Comparison of ENCODE assay signal across 8 cellular contexts in the genomic region with DNA sequence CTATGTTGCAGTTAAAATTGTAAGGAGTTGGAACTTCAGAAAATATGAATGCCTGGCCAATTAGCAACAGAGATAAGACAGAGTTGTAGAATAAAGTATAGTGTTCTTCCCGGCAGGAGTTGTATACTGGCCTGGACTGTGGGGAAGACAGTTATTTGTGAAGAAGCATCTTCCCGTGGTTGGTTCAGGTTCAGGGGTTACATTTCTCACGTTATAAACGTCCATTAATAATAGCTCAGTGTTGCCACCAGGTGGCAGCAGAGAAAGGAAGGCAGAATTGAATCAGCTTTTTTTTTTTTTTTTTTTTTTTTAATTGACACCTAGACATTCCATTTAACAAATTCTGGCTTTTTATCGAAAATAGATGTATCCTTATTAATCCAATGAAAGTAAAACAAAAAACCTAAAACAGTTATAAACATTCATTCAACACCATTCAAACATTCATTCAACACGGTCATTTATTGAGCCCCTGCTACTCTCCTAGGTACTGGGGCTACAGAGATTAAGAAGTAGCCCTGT.
DNase-seq lines count a peak whose midpoint lies in the region; ATAC-seq, FAIRE-seq and TF ChIP-seq lines count a peak whose summit lies in the region.

No MANE protein-coding gene starts in this region.

- no peak overlapping the region for H3K27ac Mint-ChIP-seq in activated CD8-positive, alpha-beta memory T cell treated with anti-CD3 and anti-CD28 coated beads, Interleukin-2, amount 10 ng/mL, durations not matched to agents 7 days and 5 days
- no peak overlapping the region for H3K27ac Mint-ChIP-seq in natural killer cell treated with Interleukin-12 subunit alpha and Interleukin-12 subunit beta and Interleukin-15 and Interleukin-18, amount 100 ng/mL, for 72 hours

- peak; percentile 25 for DNase-seq in NCI-H526 treated with DMSO at 0.1 percent for 48 hours (lab: John Stamatoyannopoulos, UW)
- DNase-seq in activated CD8-positive, alpha-beta memory T cell treated with anti-CD3 and anti-CD28 coated beads, Interleukin-2, amount 10 ng/mL, durations not matched to agents 7 days and 5 days = peak; percentile 67
- DNase-seq in epithelial cell of proximal tubule (ENCODE audit: low read depth) = no peak
- peak; percentile 71 for DNase-seq in natural killer cell treated with Interleukin-12 subunit alpha and Interleukin-12 subunit beta and Interleukin-15 and Interleukin-18, amount 100 ng/mL, for 72 hours (ENCODE audit: low spot score)
- peak; percentile 45 to 72 for DNase-seq in tibial nerve (ENCODE audit: low spot score in 2 of 2)

- H3K9me3 ChIP-seq in tibial nerve = no peaks in the 10 kb centered on the region

- H3K4me3 Mint-ChIP-seq in activated CD8-positive, alpha-beta memory T cell treated with anti-CD3 and anti-CD28 coated beads, Interleukin-2, amount 10 ng/mL, durations not matched to agents 7 days and 5 days = no peak overlapping the region
- H3K4me3 Mint-ChIP-seq in natural killer cell treated with Interleukin-12 subunit alpha and Interleukin-12 subunit beta and Interleukin-15 and Interleukin-18, amount 100 ng/mL, for 72 hours = no peak overlapping the region

- CTCF ChIA-PET in activated CD8-positive, alpha-beta memory T cell treated with anti-CD3 and anti-CD28 coated beads, Interleukin-2, amount 10 ng/mL, durations not matched to agents 7 days and 5 days (lab: Charles Lee) = interaction anchor here (0.6 to 4.1 kb wide), 31 partner anchors 9 to 529 kb away, joined by 3 to 44 read pairs (median 5); a partner anchor contains a TSS

- H3K9me3 Mint-ChIP-seq in activated CD8-positive, alpha-beta memory T cell treated with anti-CD3 and anti-CD28 coated beads, Interleukin-2, amount 10 ng/mL, durations not matched to agents 7 days and 5 days (ENCODE audit: low read depth) = no peaks in the 10 kb centered on the region
- H3K9me3 Mint-ChIP-seq in natural killer cell treated with Interleukin-12 subunit alpha and Interleukin-12 subunit beta and Interleukin-15 and Interleukin-18, amount 100 ng/mL, for 72 hours = no peaks in the 10 kb centered on the region

- H3K4me1 Mint-ChIP-seq in activated CD8-positive, alpha-beta memory T cell treated with anti-CD3 and anti-CD28 coated beads, Interleukin-2, amount 10 ng/mL, durations not matched to agents 7 days and 5 days = peaks cover 7% of the 10 kb centered on the region
- H3K4me1 Mint-ChIP-seq in natural killer cell treated with Interleukin-12 subunit alpha and Interleukin-12 subunit beta and Interleukin-15 and Interleukin-18, amount 100 ng/mL, for 72 hours (ENCODE audit: low read depth in 2 of 2) = peaks cover 0 to 3% of the 10 kb centered on the region in 2 donors

- ATAC-seq in activated CD8-positive, alpha-beta memory T cell treated with anti-CD3 and anti-CD28 coated beads, Interleukin-2, amount 10 ng/mL, durations not matched to agents 7 days and 5 days = no peak
- ATAC-seq in natural killer cell treated with Interleukin-12 subunit alpha and Interleukin-12 subunit beta and Interleukin-15 and Interleukin-18, amount 100 ng/mL, for 72 hours = no peak
- no peak for ATAC-seq in HG03196 (IDR thresholded peaks at IDR 0.05; ENCODE audit: unreplicated experiment)

- WGBS in tibial nerve, 2 donors = 21 to 22% methylated on average over 6 of the region's 6 CpGs

- no peaks in the 10 kb centered on the region for H3K36me3 Mint-ChIP-seq in activated CD8-positive, alpha-beta memory T cell treated with anti-CD3 and anti-CD28 coated beads, Interleukin-2, amount 10 ng/mL, durations not matched to agents 7 days and 5 days
- H3K36me3 Mint-ChIP-seq in natural killer cell treated with Interleukin-12 subunit alpha and Interleukin-12 subunit beta and Interleukin-15 and Interleukin-18, amount 100 ng/mL, for 72 hours = no peaks in the 10 kb centered on the region

- no peaks in the 10 kb centered on the region for H3K27me3 ChIP-seq in tibial nerve

- H3K27ac ChIP-seq in tibial nerve = no peak overlapping the region

- TF ChIP-seq CTCF in GM12875 (IDR thresholded peaks at IDR 0.05; ENCODE audit: borderline replicate concordance, insufficient read depth, low read depth, low read length) = peak; percentile 39; the same call in 1 of the 2 replicates
- TF ChIP-seq CTCF in epithelial cell of proximal tubule (conservative IDR thresholded peaks at IDR 0.05; ENCODE audit: low read depth, low read length) = peak; percentile 77
- peak; percentile 50 to 70 (median 65) for TF ChIP-seq CTCF in tibial nerve (IDR thresholded peaks at IDR 0.05)

- no peaks in the 10 kb centered on the region for H3K36me3 ChIP-seq in tibial nerve

- H3K4me3 ChIP-seq in GM12875 (ENCODE audit: low read depth, low read length) = no peak overlapping the region
- no peak overlapping the region for H3K4me3 ChIP-seq in epithelial cell of proximal tubule (ENCODE audit: low read depth, low read length)
- no peak overlapping the region for H3K4me3 ChIP-seq in tibial nerve

- FAIRE-seq in A204.1 (lab: Jason Lieb, UNC) = peak; percentile 83

- no peak for TF ChIP-seq EP300 in tibial nerve (IDR thresholded peaks at IDR 0.05)

- no peak for TF ChIP-seq POLR2A in tibial nerve (IDR thresholded peaks at IDR 0.05)

- peaks cover 34% of the 10 kb centered on the region for H3K27me3 Mint-ChIP-seq in activated CD8-positive, alpha-beta memory T cell treated with anti-CD3 and anti-CD28 coated beads, Interleukin-2, amount 10 ng/mL, durations not matched to agents 7 days and 5 days
- H3K27me3 Mint-ChIP-seq in natural killer cell treated with Interleukin-12 subunit alpha and Interleukin-12 subunit beta and Interleukin-15 and Interleukin-18, amount 100 ng/mL, for 72 hours = peaks cover 7 to 12% of the 10 kb centered on the region in 2 donors

- H3K4me1 ChIP-seq in tibial nerve = no peaks in the 10 kb centered on the region
